Comparison of ENCODE assay signal across 9 cellular contexts in genomic region chr10:42864575-42864974, GRCh38.
DNase-seq lines count a peak whose midpoint lies in the region; ATAC-seq and TF ChIP-seq lines count a peak whose summit lies in the region.
"Had no signal": no experiment of that assay in that cellular context is flagged by ENCODE, and none has a peak within 500 bp of the region (broad histone marks: within the 10 kb centered on the region; RNA-seq: fewer than 3 reads in every experiment).

No MANE protein-coding gene starts in this region.

- DNase-seq in ELR (ENCODE audit: low read depth) (peak; percentile 34), NAMALWA (ENCODE audit: low spot score) (peak; percentile 4), cerebellar cortex (ENCODE audit: low spot score) (peak; percentile 7), neural crest cell (ENCODE audit: low read depth, low spot score) (no peak), NCI-H1417 (lab: John Stamatoyannopoulos, UW) (no peak)
- DNase-seq in stimulated activated naive CD4-positive, alpha-beta T cell treated with Interleukin-2 at 50 U/mL for 16 hours (lab: John Stamatoyannopoulos, UW) = no peak
- DNase-seq: cerebellar nuclear complex, NCI-H2171 had no signal

- peaks cover 12% of the 10 kb centered on the region for H3K4me1 Mint-ChIP-seq in neural crest cell

- no peaks in the 10 kb centered on the region for H3K9me3 Mint-ChIP-seq in neural crest cell

- H3K27ac Mint-ChIP-seq in neural crest cell (ENCODE audit: unreplicated experiment) = no peak overlapping the region

- ATAC-seq in HG02981 (IDR thresholded peaks at IDR 0.05; ENCODE audit: unreplicated experiment) = no peak

- no peaks in the 10 kb centered on the region for H3K36me3 Mint-ChIP-seq in neural crest cell (ENCODE audit: low read depth)

- H3K4me3 Mint-ChIP-seq in neural crest cell = no peak overlapping the region

- H3K27me3 Mint-ChIP-seq in neural crest cell (ENCODE audit: low read depth) = peaks cover 32% of the 10 kb centered on the region

- peak; percentile 38 for TF ChIP-seq CTCF in neural crest cell (conservative IDR thresholded peaks at IDR 0.05)

Comparison
In these comparisons a context has a peak if more than half of its experiments do, and no peak if none do; other contexts are left out.
1. DNase-seq: peak in ELR (single experiment), NAMALWA (single experiment) and cerebellar cortex (single experiment); none in neural crest cell (single experiment), NCI-H1417 (0 of 3) and stimulated activated naive CD4-positive, alpha-beta T cell treated with Interleukin-2 at 50 U/mL for 16 hours (single experiment).